1 cellular context compared by ENCODE assay signal in the genomic region with DNA sequence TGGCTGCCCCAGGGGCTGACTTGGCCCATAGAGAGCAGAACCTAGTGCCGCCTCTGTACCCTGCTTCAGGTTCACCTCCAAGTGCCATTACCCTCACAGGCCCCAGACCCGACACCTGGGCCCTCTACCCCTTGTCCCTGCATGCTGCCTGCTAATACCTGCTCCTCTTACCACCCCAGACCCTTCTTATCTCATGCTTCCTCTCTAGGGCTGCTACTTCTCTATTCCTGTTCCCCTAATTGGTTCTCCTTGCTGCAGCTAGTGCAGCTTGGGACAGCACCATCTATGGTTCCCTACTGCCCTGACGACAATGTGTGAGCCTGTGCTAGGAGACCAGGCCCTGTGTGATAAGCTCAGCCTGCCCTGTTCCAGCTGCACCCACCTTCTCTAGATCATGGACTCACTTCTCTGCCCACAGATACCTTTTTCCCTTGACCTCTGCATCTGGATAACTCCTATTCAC.
TF ChIP-seq lines count a peak whose summit lies in the region.

No MANE protein-coding gene starts in this region.

TF ChIP-seq in H1, 55 proteins besides CTCF, POLR2A, EP300 and RAD21:
- TF ChIP-seq PHF8 (conservative IDR thresholded peaks at IDR 0.05; ENCODE audit: low read depth, low read length): no peak
- no peak for TF ChIP-seq MAFK (IDR thresholded peaks at IDR 0.05; ENCODE audit: low read depth, low read length)
